In genomic region chr9:107750741-107751521, GRCh38 we compare ENCODE assay signal across 1 cellular context.
TF ChIP-seq lines count a peak whose summit lies in the region.

No MANE protein-coding gene starts in this region.

TF ChIP-seq in WTC11, 78 proteins besides CTCF, POLR2A, EP300 and RAD21 (continued from another document):
- TF ChIP-seq ZNF425 (CRISPR knock-in tag; conservative IDR thresholded peaks at IDR 0.05) (no peak), NR2C2 (CRISPR knock-in tag; IDR thresholded peaks at IDR 0.05) (no peak), ZNF138 (CRISPR knock-in tag; conservative IDR thresholded peaks at IDR 0.05) (no peak), PRDM15 (CRISPR knock-in tag; IDR thresholded peaks at IDR 0.05) (no peak), ELF4 (CRISPR knock-in tag; IDR thresholded peaks at IDR 0.05; ENCODE audit: low read depth) (no peak)
